Comparison of ENCODE assay signal across 8 cellular contexts in the genomic region with DNA sequence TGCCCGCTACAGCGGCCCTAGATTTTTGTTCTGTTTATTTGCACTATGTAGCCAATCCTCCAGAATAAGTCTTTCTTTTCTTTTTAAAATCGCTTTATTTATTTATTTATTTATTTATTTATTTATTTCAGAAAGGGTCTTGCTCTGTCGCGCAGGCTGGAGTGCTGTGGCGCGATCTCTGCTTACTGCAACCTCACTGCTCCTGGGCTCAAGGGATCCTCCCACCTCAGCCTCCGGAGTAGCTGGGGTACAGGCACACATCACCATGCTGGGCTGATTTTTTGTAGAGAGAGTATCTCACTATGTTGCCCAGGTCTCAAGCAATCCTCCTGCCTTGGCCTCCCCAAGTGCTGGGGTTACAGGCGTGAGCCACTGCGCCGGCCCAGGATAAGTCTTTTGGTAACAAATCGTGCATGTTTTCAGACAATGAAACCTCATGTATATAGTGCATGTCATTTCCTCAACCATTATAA. TPM values are rescaled to one million over a fixed set of nuclear protein-coding genes. Genes with fewer than 3 reads are reported as not detected.
DNase-seq lines count a peak whose midpoint lies in the region; TF ChIP-seq lines count a peak whose summit lies in the region.

No MANE protein-coding gene starts in this region.

- peaks cover 9% of the 10 kb centered on the region for H4K20me1 ChIP-seq in neural progenitor cell (ENCODE audit: low read depth)

- no peak overlapping the region for H2AFZ ChIP-seq in neural progenitor cell (replicated peaks)

- H3K9ac ChIP-seq in neural progenitor cell: no peak overlapping the region

- DNase-seq in MG63 (no peak), dorsolateral prefrontal cortex (no peak), neural progenitor cell (ENCODE audit: low spot score) (no peak), NCI-H2227 (lab: John Stamatoyannopoulos, UW; ENCODE audit: unreplicated experiment) (no peak), GM03348 (ENCODE audit: low spot score) (no peak), SHP77 treated with DMSO at 0.1 percent for 48 hours (lab: John Stamatoyannopoulos, UW) (no peak), OCI-M2 (lab: John Stamatoyannopoulos, UW; ENCODE audit: unreplicated experiment) (no peak)

- peaks cover 4% of the 10 kb centered on the region for H3K36me3 Mint-ChIP-seq in neural progenitor cell

- H3K36me3 ChIP-seq in MG63 (peaks cover 22% of the 10 kb centered on the region), neural progenitor cell (peaks cover 3% of the 10 kb centered on the region)

- no peaks in the 10 kb centered on the region for H3K9me3 Mint-ChIP-seq in neural progenitor cell

- peaks cover 22% of the 10 kb centered on the region for H3K4me1 Mint-ChIP-seq in neural progenitor cell

- H3K4me3 ChIP-seq in MG63 (peak overlapping the region; percentile 62), dorsolateral prefrontal cortex (peak overlapping the region; percentile 59 to 100 (median 94)), neural progenitor cell (peak overlapping the region; percentile 88)

- no peak overlapping the region for H3K4me2 ChIP-seq in neural progenitor cell

- peak overlapping the region; percentile 79 for H3K27ac ChIP-seq in C4-2B
- peak overlapping the region in 34 of 59 donors; percentile 17 to 89 (median 76) for H3K27ac ChIP-seq in dorsolateral prefrontal cortex
- H3K27ac ChIP-seq in neural progenitor cell: no peak overlapping the region

- no peaks in the 10 kb centered on the region for H3K4me1 ChIP-seq in neural progenitor cell

- no peak overlapping the region for H3K27ac Mint-ChIP-seq in neural progenitor cell

- H3K79me2 ChIP-seq in neural progenitor cell (ENCODE audit: low read depth): peaks cover 19% of the 10 kb centered on the region

- H3K4me3 Mint-ChIP-seq in neural progenitor cell: peak overlapping the region; percentile 80

- H3F3A ChIP-seq in neural progenitor cell (ENCODE audit: low read depth): peaks cover 11% of the 10 kb centered on the region

- peaks cover 10% of the 10 kb centered on the region for H3K27me3 Mint-ChIP-seq in neural progenitor cell (ENCODE audit: insufficient read depth, low read depth)

- H3K27me3 ChIP-seq in MG63: no peaks in the 10 kb centered on the region
- no peaks in the 10 kb centered on the region for H3K27me3 ChIP-seq in dorsolateral prefrontal cortex
- H3K27me3 ChIP-seq in neural progenitor cell: peaks cover 19% of the 10 kb centered on the region

- TF ChIP-seq CTCF in C4-2B (conservative IDR thresholded peaks at IDR 0.05) (no peak), dorsolateral prefrontal cortex (IDR thresholded peaks at IDR 0.05 in 54 of 56, conservative IDR thresholded peaks at IDR 0.05 in 2 of 56; ENCODE audit: low read depth in 1 of 56, partially characterized antibody in 56 of 56) (peak in 8 of 56 donors; percentile 2 to 32 (median 15)), neural progenitor cell (IDR thresholded peaks at IDR 0.05) (no peak)

- intact Hi-C loops in dorsolateral prefrontal cortex (cut with DNase I): loop anchor here (2.0 to 10.0 kb wide), 3 partner anchors 37 to 55 kb away; no protein-coding TSS in a partner anchor

- H3K9me3 ChIP-seq in MG63: no peaks in the 10 kb centered on the region
- H3K9me3 ChIP-seq in neural progenitor cell (ENCODE audit: low read depth): no peaks in the 10 kb centered on the region

RNA-seq across cellular contexts. Expression of a gene that starts 0.3 kb away (rescaled TPM):
- total RNA-seq in MG63 (2014; rRNA removed; shearing (Covaris generic); ENCODE audit: low replicate concordance): 17.8 and 21.5 TPM in 2 replicates
- 10 to 100 TPM in 113 of 120 experiments, 1 to 10 TPM in 7; 4.9 to 24.8 (median 15.2) TPM for total RNA-seq in dorsolateral prefrontal cortex
- total RNA-seq in neural progenitor cell (ENCODE audit: low replicate concordance): 22.2 and 30.3 TPM in 2 replicates

RNA-seq across cellular contexts. Expression of a gene that starts 15.4 kb away (rescaled TPM):
- total RNA-seq in MG63 (2014; rRNA removed; shearing (Covaris generic); ENCODE audit: low replicate concordance): not detected in 2 replicates
- total RNA-seq in dorsolateral prefrontal cortex (not detected), neural progenitor cell (ENCODE audit: low replicate concordance) (not detected in 2 replicates)

RNA-seq across cellular contexts. Expression of a gene that starts 38.0 kb away (rescaled TPM):
- 2.7 and 4.7 TPM in 2 replicates for total RNA-seq in MG63 (2014; rRNA removed; shearing (Covaris generic); ENCODE audit: low replicate concordance)
- total RNA-seq in dorsolateral prefrontal cortex (10 to 100 TPM in 82 of 120 experiments, 1 to 10 TPM in 38; 3.5 to 40.4 (median 12.5) TPM), neural progenitor cell (ENCODE audit: low replicate concordance) (5.8 and 7.7 TPM in 2 replicates)

RNA-seq across cellular contexts. Expression of a gene that starts 40.1 kb away (rescaled TPM):
- 116 and 137 TPM in 2 replicates for total RNA-seq in MG63 (2014; rRNA removed; shearing (Covaris generic); ENCODE audit: low replicate concordance)
- 10 to 100 TPM; 41.3 to 69.1 (median 50.6) TPM for total RNA-seq in dorsolateral prefrontal cortex
- 84.4 and 109 TPM in 2 replicates for total RNA-seq in neural progenitor cell (ENCODE audit: low replicate concordance)

RNA-seq across cellular contexts. Expression of a gene that starts 46.8 kb away (rescaled TPM):
- not detected in 2 replicates for total RNA-seq in MG63 (2014; rRNA removed; shearing (Covaris generic); ENCODE audit: low replicate concordance)
- total RNA-seq in dorsolateral prefrontal cortex (under 1 TPM in 4 of 120 experiments, not detected in 116; 0.13 to 0.17 (median 0.15) TPM), neural progenitor cell (ENCODE audit: low replicate concordance) (not detected in 2 replicates)
